1 cellular context compared by ENCODE assay signal in the genomic region with DNA sequence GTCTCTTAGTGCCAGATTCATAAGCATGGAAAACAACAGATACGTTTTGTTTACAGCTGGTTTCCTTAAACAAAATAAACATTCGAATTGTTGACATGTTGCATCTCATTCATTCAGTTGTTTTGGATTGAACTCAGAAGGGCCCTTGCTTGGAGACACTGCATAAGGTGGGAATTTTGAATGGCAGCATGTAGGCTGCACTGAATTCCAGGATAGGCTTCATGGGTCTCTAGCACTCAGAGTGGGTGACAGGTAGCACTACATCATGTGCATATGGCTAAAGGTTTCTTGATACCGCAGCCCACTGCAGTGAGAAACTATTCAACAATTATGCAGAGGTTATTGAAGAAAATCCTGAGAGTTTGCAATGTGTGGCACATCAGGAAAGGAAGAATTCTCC.
TF ChIP-seq lines count a peak whose summit lies in the region.

No MANE protein-coding gene starts in this region.

TF ChIP-seq in GM12878, 131 proteins besides CTCF, POLR2A, EP300 and RAD21:
- TF ChIP-seq, protein P1, sequence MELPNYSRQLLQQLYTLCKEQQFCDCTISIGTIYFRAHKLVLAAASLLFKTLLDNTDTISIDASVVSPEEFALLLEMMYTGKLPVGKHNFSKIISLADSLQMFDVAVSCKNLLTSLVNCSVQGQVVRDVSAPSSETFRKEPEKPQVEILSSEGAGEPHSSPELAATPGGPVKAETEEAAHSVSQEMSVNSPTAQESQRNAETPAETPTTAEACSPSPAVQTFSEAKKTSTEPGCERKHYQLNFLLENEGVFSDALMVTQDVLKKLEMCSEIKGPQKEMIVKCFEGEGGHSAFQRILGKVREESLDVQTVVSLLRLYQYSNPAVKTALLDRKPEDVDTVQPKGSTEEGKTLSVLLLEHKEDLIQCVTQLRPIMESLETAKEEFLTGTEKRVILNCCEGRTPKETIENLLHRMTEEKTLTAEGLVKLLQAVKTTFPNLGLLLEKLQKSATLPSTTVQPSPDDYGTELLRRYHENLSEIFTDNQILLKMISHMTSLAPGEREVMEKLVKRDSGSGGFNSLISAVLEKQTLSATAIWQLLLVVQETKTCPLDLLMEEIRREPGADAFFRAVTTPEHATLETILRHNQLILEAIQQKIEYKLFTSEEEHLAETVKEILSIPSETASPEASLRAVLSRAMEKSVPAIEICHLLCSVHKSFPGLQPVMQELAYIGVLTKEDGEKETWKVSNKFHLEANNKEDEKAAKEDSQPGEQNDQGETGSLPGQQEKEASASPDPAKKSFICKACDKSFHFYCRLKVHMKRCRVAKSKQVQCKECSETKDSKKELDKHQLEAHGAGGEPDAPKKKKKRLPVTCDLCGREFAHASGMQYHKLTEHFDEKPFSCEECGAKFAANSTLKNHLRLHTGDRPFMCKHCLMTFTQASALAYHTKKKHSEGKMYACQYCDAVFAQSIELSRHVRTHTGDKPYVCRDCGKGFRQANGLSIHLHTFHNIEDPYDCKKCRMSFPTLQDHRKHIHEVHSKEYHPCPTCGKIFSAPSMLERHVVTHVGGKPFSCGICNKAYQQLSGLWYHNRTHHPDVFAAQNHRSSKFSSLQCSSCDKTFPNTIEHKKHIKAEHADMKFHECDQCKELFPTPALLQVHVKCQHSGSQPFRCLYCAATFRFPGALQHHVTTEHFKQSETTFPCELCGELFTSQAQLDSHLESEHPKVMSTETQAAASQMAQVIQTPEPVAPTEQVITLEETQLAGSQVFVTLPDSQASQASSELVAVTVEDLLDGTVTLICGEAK (IDR thresholded peaks at IDR 0.05; ENCODE audit: borderline replicate concordance) = no peak
- TF ChIP-seq SMAD1 (IDR thresholded peaks at IDR 0.05; ENCODE audit: low read depth, partially characterized antibody) (no peak), PAX5 (IDR thresholded peaks at IDR 0.05; ENCODE audit: borderline replicate concordance, low read depth, low read length) (no peak), ZNF217 (IDR thresholded peaks at IDR 0.05) (no peak), STAT3 (IDR thresholded peaks at IDR 0.05; ENCODE audit: low read depth, low read length) (no peak), EZH2 (IDR thresholded peaks at IDR 0.05; ENCODE audit: borderline replicate concordance, control insufficient read depth, low read depth, low read length) (no peak), BCL11A (IDR thresholded peaks at IDR 0.05; ENCODE audit: low read depth, low read length) (no peak), SKIL (IDR thresholded peaks at IDR 0.05; ENCODE audit: low read depth, poor library complexity, severe bottlenecking) (no peak), ZNF207 (IDR thresholded peaks at IDR 0.05; ENCODE audit: borderline replicate concordance) (no peak), ZBTB11 (CRISPR knock-in tag; IDR thresholded peaks at IDR 0.05) (no peak)
- TF ChIP-seq, protein P2, sequence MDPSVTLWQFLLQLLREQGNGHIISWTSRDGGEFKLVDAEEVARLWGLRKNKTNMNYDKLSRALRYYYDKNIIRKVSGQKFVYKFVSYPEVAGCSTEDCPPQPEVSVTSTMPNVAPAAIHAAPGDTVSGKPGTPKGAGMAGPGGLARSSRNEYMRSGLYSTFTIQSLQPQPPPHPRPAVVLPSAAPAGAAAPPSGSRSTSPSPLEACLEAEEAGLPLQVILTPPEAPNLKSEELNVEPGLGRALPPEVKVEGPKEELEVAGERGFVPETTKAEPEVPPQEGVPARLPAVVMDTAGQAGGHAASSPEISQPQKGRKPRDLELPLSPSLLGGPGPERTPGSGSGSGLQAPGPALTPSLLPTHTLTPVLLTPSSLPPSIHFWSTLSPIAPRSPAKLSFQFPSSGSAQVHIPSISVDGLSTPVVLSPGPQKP (IDR thresholded peaks at IDR 0.05; ENCODE audit: low read depth, low read length) = no peak
- TF ChIP-seq, protein P3, sequence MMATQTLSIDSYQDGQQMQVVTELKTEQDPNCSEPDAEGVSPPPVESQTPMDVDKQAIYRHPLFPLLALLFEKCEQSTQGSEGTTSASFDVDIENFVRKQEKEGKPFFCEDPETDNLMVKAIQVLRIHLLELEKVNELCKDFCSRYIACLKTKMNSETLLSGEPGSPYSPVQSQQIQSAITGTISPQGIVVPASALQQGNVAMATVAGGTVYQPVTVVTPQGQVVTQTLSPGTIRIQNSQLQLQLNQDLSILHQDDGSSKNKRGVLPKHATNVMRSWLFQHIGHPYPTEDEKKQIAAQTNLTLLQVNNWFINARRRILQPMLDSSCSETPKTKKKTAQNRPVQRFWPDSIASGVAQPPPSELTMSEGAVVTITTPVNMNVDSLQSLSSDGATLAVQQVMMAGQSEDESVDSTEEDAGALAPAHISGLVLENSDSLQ (IDR thresholded peaks at IDR 0.05) = no peak
TF ChIP-seq in GM12878: peak in this region for 0.
